In the genomic region with DNA sequence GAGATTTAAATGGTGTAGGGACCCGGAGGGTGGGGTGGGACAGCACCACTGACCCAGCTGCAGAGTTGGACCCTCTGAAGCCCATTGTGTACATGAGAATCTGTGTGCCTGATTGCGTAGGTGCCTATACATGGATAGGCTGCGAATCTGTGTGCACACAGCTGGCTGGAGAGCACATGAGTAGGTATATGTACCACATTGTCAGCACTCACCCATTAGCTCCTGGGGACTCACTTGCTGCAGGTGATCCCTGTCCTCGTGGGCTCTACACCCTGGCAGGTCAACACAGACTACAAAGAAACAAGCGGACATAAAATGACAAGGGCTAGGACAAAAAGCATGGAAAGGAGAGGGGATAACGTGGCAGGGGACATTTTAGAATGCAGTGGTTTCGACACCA, we compare ENCODE assay signal across 2 cellular contexts.
TF ChIP-seq lines count a peak whose summit lies in the region.

No MANE protein-coding gene starts in this region.

TF ChIP-seq in IMR-90, 13 proteins besides CTCF, POLR2A, EP300 and RAD21:
- TF ChIP-seq MXI1 (IDR thresholded peaks at IDR 0.05; ENCODE audit: borderline replicate concordance, low read depth, low read length): no peak
- TF ChIP-seq NFE2L2 (IDR thresholded peaks at IDR 0.05; ENCODE audit: low read depth, low read length): no peak
- TF ChIP-seq BHLHE40 (IDR thresholded peaks at IDR 0.05; ENCODE audit: low read depth, low read length): no peak
- no peak for TF ChIP-seq RCOR1 (IDR thresholded peaks at IDR 0.05; ENCODE audit: insufficient replicate concordance, low read length)

TF ChIP-seq in GM12878, 131 proteins besides CTCF, POLR2A, EP300 and RAD21:
- TF ChIP-seq EGR1 (IDR thresholded peaks at IDR 0.05; ENCODE audit: borderline replicate concordance in 1 of 2, low read depth in 2 of 2, low read length in 2 of 2) (no peak), FOXM1 (IDR thresholded peaks at IDR 0.05; ENCODE audit: low read depth, low read length) (no peak), RELA (IDR thresholded peaks at IDR 0.05; ENCODE audit: borderline replicate concordance, partially characterized antibody) (no peak), SMC3 (IDR thresholded peaks at IDR 0.05; ENCODE audit: borderline replicate concordance, low read length) (no peak), IRF4 (IDR thresholded peaks at IDR 0.05; ENCODE audit: low read depth, low read length) (no peak), ASH2L (IDR thresholded peaks at IDR 0.05; ENCODE audit: borderline replicate concordance, low read depth) (no peak), MEF2A (IDR thresholded peaks at IDR 0.05; ENCODE audit: insufficient read depth, low read depth, low read length) (no peak), YBX1 (IDR thresholded peaks at IDR 0.05) (no peak), KAT2A (conservative IDR thresholded peaks at IDR 0.05; ENCODE audit: control insufficient read depth, low read depth, low read length) (no peak), RBBP5 (conservative IDR thresholded peaks at IDR 0.05) (no peak), POLR2AphosphoS5 (IDR thresholded peaks at IDR 0.05; ENCODE audit: low read length) (no peak), ESRRA (IDR thresholded peaks at IDR 0.05; ENCODE audit: low read length) (no peak), NFXL1 (IDR thresholded peaks at IDR 0.05; ENCODE audit: borderline replicate concordance) (no peak), FOXK2 (IDR thresholded peaks at IDR 0.05) (no peak), PAX8 (IDR thresholded peaks at IDR 0.05) (no peak), YY1 (IDR thresholded peaks at IDR 0.05; ENCODE audit: low read depth, low read length) (no peak)
